8 cellular contexts compared by ENCODE assay signal in the genomic region with DNA sequence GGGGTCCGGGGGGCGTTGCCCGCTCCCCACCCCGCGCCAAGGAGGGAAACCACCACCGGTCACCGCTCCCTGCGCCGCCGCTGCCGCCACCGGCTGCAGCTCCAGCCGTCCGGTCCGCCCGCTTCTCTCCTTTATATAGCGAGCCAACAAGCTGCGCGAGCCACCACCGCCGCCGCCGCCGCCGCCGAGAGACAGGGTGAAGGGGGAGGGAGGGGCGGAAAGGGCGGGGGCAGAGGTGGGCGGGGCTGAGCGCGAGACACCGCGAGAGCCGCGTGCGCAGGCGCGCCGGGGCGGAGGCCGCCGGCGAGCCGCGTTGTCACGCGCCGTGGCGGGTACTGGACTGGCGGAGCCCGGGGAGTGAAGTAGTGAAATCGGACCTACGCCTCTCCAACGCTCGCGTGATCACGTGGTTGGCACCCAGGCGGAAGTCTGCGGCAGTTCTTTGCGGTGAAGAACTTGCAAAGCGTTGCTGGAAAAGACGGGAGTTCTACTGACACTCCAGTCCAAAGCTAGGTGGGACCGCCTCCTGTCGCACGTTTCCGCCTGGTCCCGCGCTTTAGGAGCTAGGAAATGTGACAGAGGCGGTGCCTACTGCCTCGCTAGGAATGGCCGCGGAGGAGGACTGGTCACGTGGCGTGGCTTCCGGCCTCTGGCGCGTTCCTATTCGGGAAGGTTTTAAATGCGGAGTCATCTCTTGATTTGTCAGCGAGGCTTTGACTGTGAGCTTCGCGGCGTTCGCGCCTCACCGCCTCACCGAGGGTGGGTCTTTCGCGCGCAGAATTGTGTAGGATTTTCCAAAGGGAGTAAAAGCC. TPM values are rescaled to one million over a fixed set of nuclear protein-coding genes. Genes with fewer than 3 reads are reported as not detected.
A peak's percentile ranks its signal among the peaks of the same experiment; 100 is the strongest.
DNase-seq lines count a peak whose midpoint lies in the region; ATAC-seq and TF ChIP-seq lines count a peak whose summit lies in the region.

Gene GTF2A1, minus strand, starts transcription at position 193 of the 812 bp plus-strand sequence. CDS start 441 bp downstream, outside the sequence.

- peak within 1 kb of the TSS; percentile 99 for H3K27ac ChIP-seq in cardiac muscle cell
- peak within 1 kb of the TSS; percentile 95 for H3K27ac ChIP-seq in parathyroid adenoma
- H3K27ac ChIP-seq in tibial nerve = peak within 1 kb of the TSS; percentile 93 to 100 (median 98)

- TF ChIP-seq EP300 in tibial nerve (IDR thresholded peaks at IDR 0.05) = peak; percentile 45 to 99

- H3K36me3 ChIP-seq in adipocyte (ENCODE audit: control insufficient read depth, insufficient read depth, low read length, severe bottlenecking) = peaks cover 5% of the 10 kb centered on the region
- H3K36me3 ChIP-seq in cardiac muscle cell = peaks cover 4% of the 10 kb centered on the region
- no peaks in the 10 kb centered on the region for H3K36me3 ChIP-seq in parathyroid adenoma (ENCODE audit: control insufficient read depth, insufficient read depth, low read length)
- H3K36me3 ChIP-seq in tibial nerve = peaks cover 0 to 4% (median 0%) of the 10 kb centered on the region in 3 donors

- H3K9ac ChIP-seq in adipocyte (ENCODE audit: low read length) (peak within 1 kb of the TSS; percentile 99), parathyroid adenoma (peak within 1 kb of the TSS; percentile 82)

- H3K27me3 ChIP-seq in adipocyte (replicated peaks; ENCODE audit: control insufficient read depth, insufficient read depth, low read length) = no peaks in the 10 kb centered on the region
- no peaks in the 10 kb centered on the region for H3K27me3 ChIP-seq in cardiac muscle cell
- H3K27me3 ChIP-seq in parathyroid adenoma (ENCODE audit: control insufficient read depth, insufficient read depth, low read length) = no peaks in the 10 kb centered on the region
- H3K27me3 ChIP-seq in tibial nerve = no peaks in the 10 kb centered on the region

- DNase-seq in NCI-H1436 (lab: John Stamatoyannopoulos, UW) = peak; percentile 95
- peak; percentile 94 for DNase-seq in T follicular helper cell (ENCODE audit: low read depth)
- DNase-seq in adipocyte (ENCODE audit: low read depth) = peak; percentile 99
- DNase-seq in cardiac muscle cell (ENCODE audit: low read depth in 1 of 2, low spot score in 1 of 2) = peak; percentile 97 to 98
- peak; percentile 92 to 93 for DNase-seq in tibial nerve (ENCODE audit: low spot score in 2 of 2)

- peaks cover 20% of the 10 kb centered on the region for H3K79me2 ChIP-seq in parathyroid adenoma

- H3K9me3 ChIP-seq in adipocyte (ENCODE audit: control insufficient read depth, low read length) (no peaks in the 10 kb centered on the region), cardiac muscle cell (ENCODE audit: low read depth) (no peaks in the 10 kb centered on the region), parathyroid adenoma (ENCODE audit: control insufficient read depth, low read length) (no peaks in the 10 kb centered on the region), tibial nerve (no peaks in the 10 kb centered on the region)

- H2AFZ ChIP-seq in parathyroid adenoma = peak within 1 kb of the TSS; percentile 89

- ATAC-seq in HG02798 (IDR thresholded peaks at IDR 0.05; ENCODE audit: poor library complexity, unreplicated experiment) = peak; percentile 77

- peak within 1 kb of the TSS; percentile 90 for H3K4me3 ChIP-seq in GM12875 (ENCODE audit: low read depth, low read length)
- H3K4me3 ChIP-seq in adipocyte (ENCODE audit: low read length) = peak within 1 kb of the TSS; percentile 91
- peak within 1 kb of the TSS; percentile 100 for H3K4me3 ChIP-seq in cardiac muscle cell
- H3K4me3 ChIP-seq in parathyroid adenoma (ENCODE audit: low read depth, low read length) = peak within 1 kb of the TSS; percentile 92
- H3K4me3 ChIP-seq in tibial nerve = peak within 1 kb of the TSS; percentile 69 to 89 (median 81)

- TF ChIP-seq CTCF in GM12875 (IDR thresholded peaks at IDR 0.05; ENCODE audit: borderline replicate concordance, insufficient read depth, low read depth, low read length) (no peak), cardiac muscle cell (IDR thresholded peaks at IDR 0.05; ENCODE audit: low read depth, low read length) (no peak), parathyroid adenoma (IDR thresholded peaks at IDR 0.05) (no peak), tibial nerve (IDR thresholded peaks at IDR 0.05) (peak in 2 of 5 experiments; percentile 17 to 29)

- H3K4me1 ChIP-seq in adipocyte (ENCODE audit: control insufficient read depth, insufficient read depth, low read length) (peaks cover 18% of the 10 kb centered on the region), cardiac muscle cell (ENCODE audit: low read depth) (peaks cover 17% of the 10 kb centered on the region), parathyroid adenoma (peaks cover 4% of the 10 kb centered on the region), tibial nerve (peaks cover 0 to 41% (median 18%) of the 10 kb centered on the region in 4 donors)

- peak within 1 kb of the TSS; percentile 84 for H3K4me2 ChIP-seq in parathyroid adenoma (ENCODE audit: low read length)

- 0 to 1% methylated on average over 43 to 62 of the region's 90 CpGs for WGBS in tibial nerve, 2 donors

- peak; percentile 77 to 92 for TF ChIP-seq POLR2A in tibial nerve (IDR thresholded peaks at IDR 0.05)

RNA-seq across cellular contexts. Expression of gene GTF2A1, which starts in this region (rescaled TPM):
- total RNA-seq in cardiac muscle cell = 17.5 and 26.8 TPM in 2 replicates
- 3.5 and 5.2 TPM in 2 replicates for polyA plus RNA-seq in cardiac muscle cell
- total RNA-seq in tibial nerve = 10 to 100 TPM; 20.7 to 27.3 (median 26.2) TPM

Comparison
In these comparisons a context has a peak if more than half of its experiments do, and no peak if none do; other contexts are left out.
1. Peak in every context shown above with its lines: DNase-seq, ATAC-seq, H3K4me3 ChIP-seq and H3K27ac ChIP-seq.